1 cellular context compared by ENCODE assay signal in genomic region chr1:202304370-202304769, GRCh38.
TF ChIP-seq lines count a peak whose summit lies in the region.

No MANE protein-coding gene starts in this region.

TF ChIP-seq in GM12891, 5 proteins besides CTCF, POLR2A, EP300 and RAD21:
- TF ChIP-seq TAF1 (IDR thresholded peaks at IDR 0.05; ENCODE audit: low read depth, low read length) (no peak), POLR2AphosphoS5 (IDR thresholded peaks at IDR 0.05; ENCODE audit: low read depth, low read length) (no peak), PAX5 (IDR thresholded peaks at IDR 0.05; ENCODE audit: insufficient read depth, low read length, severe bottlenecking) (no peak), POU2F2 (IDR thresholded peaks at IDR 0.05; ENCODE audit: low read depth, low read length) (no peak), SPI1 (IDR thresholded peaks at IDR 0.05; ENCODE audit: low read depth, low read length) (no peak)
TF ChIP-seq in GM12891: peak in this region for 0.
